Comparison of ENCODE assay signal across 18 cellular contexts in genomic region chr9:101352892-101353462, GRCh38. TPM values are rescaled to one million over a fixed set of nuclear protein-coding genes. Genes with fewer than 3 reads are reported as not detected.
A peak's percentile ranks its signal among the peaks of the same experiment; 100 is the strongest.
DNase-seq lines count a peak whose midpoint lies in the region; ATAC-seq, FAIRE-seq and TF ChIP-seq lines count a peak whose summit lies in the region.
"Had no signal": no experiment of that assay in that cellular context is flagged by ENCODE, and none has a peak within 500 bp of the region (broad histone marks: within the 10 kb centered on the region; RNA-seq: fewer than 3 reads in every experiment).

No MANE protein-coding gene starts in this region.

- H3K9me3 ChIP-seq in A549 (peaks cover 15% of the 10 kb centered on the region; the same call in 2 of the 3 replicates), IMR-90 (ENCODE audit: control insufficient read depth, insufficient read depth, low read length) (no peaks in the 10 kb centered on the region), hepatocyte (ENCODE audit: low read depth) (no peaks in the 10 kb centered on the region), small intestine (ENCODE audit: control insufficient read depth, low read depth) (no peaks in the 10 kb centered on the region)
- H3K9me3 ChIP-seq: BE2C had no signal

- H3K27me3 ChIP-seq in IMR-90 (ENCODE audit: control insufficient read depth, insufficient read depth, low read length) (no peaks in the 10 kb centered on the region; the same call in 1 of the 2 replicates), hepatocyte (no peaks in the 10 kb centered on the region), small intestine (ENCODE audit: control insufficient read depth in 2 of 2, insufficient read depth in 2 of 2, low read length in 2 of 2) (peaks cover 0 to 4% of the 10 kb centered on the region in 2 donors)
- H3K27me3 ChIP-seq: BE2C had no signal

- CTCF ChIA-PET in A549 (lab: Yijun Ruan, JAX) = no interaction called here
- CTCF ChIA-PET in IMR-90 (lab: Yijun Ruan, JAX) = no interaction called here

- no peak overlapping the region for H3K18ac ChIP-seq in IMR-90 (ENCODE audit: low read depth, low read length)

- intact Hi-C loops in IMR-90 (cut with micrococcal nuclease) = no loop called here

- H3K27ac ChIP-seq in A549 (peak overlapping the region; percentile 96 to 98), IMR-90 (ENCODE audit: insufficient read depth, low read length) (no peak overlapping the region), hepatocyte (peak overlapping the region; percentile 93), small intestine (ENCODE audit: low read depth in 1 of 2, low read length in 1 of 2) (peak overlapping the region in 1 of 2 donors; percentile 13)

- no peak overlapping the region for H3K9ac ChIP-seq in IMR-90 (ENCODE audit: low read depth, low read length)

- H4K5ac ChIP-seq in IMR-90 (ENCODE audit: low read depth, low read length) = no peak overlapping the region

- no peaks in the 10 kb centered on the region for H3K9me2 ChIP-seq in hepatocyte (replicated peaks; ENCODE audit: insufficient read depth)

- no peak overlapping the region for H3K56ac ChIP-seq in IMR-90 (ENCODE audit: extremely low read depth, insufficient read depth, low read length)

- no peak overlapping the region for H2BK20ac ChIP-seq in IMR-90 (ENCODE audit: low read depth, low read length)

- no peaks in the 10 kb centered on the region for H3K79me1 ChIP-seq in IMR-90 (ENCODE audit: low read depth in 1 of 2, low read length in 2 of 2)

- no peaks in the 10 kb centered on the region for H3K36me3 ChIP-seq in IMR-90 (ENCODE audit: control insufficient read depth, insufficient read depth, low read length)
- no peaks in the 10 kb centered on the region for H3K36me3 ChIP-seq in hepatocyte (replicated peaks; ENCODE audit: insufficient read depth, low read depth)
- H3K36me3 ChIP-seq in small intestine (ENCODE audit: control insufficient read depth in 2 of 2, insufficient read depth in 2 of 2, low read length in 2 of 2) = no peaks in the 10 kb centered on the region
- H3K36me3 ChIP-seq: BE2C had no signal

- H4K20me1 ChIP-seq in IMR-90 (ENCODE audit: insufficient read depth, low read length) = no peaks in the 10 kb centered on the region
- H4K20me1 ChIP-seq in hepatocyte (ENCODE audit: insufficient read depth, poor library complexity, severe bottlenecking) = no peaks in the 10 kb centered on the region

- no peak overlapping the region for H4K8ac ChIP-seq in IMR-90 (ENCODE audit: low read depth in 2 of 2, low read length in 2 of 2)

- H2BK15ac ChIP-seq in IMR-90 (ENCODE audit: low read depth, low read length) = no peak overlapping the region

- peak overlapping the region; percentile 57 for H2AK9ac ChIP-seq in IMR-90 (replicated peaks; ENCODE audit: low read depth, low read length, poor library complexity)

- no peak overlapping the region for H2AK5ac ChIP-seq in IMR-90 (ENCODE audit: low read depth, low read length)

- H4K91ac ChIP-seq in IMR-90 (ENCODE audit: insufficient read depth, low read depth, low read length) = no peak overlapping the region

- no peak overlapping the region for H3K4me3 ChIP-seq in A549
- H3K4me3 ChIP-seq in IMR-90 (ENCODE audit: insufficient read depth, low read depth, low read length) = no peak overlapping the region
- no peak overlapping the region for H3K4me3 ChIP-seq in hepatocyte
- H3K4me3 ChIP-seq in small intestine (ENCODE audit: low read depth in 1 of 2, low read length in 2 of 2) = no peak overlapping the region
- H3K4me3 ChIP-seq: GM12878 had no signal

- H3K4ac ChIP-seq in IMR-90 (ENCODE audit: low read depth, low read length) = no peak overlapping the region

- dilution Hi-C loops in IMR-90 (cut with HindIII; ENCODE audit: low sequenced_read_pairs, unreplicated experiment) = no loop called here

- TF ChIP-seq RAD21 in A549 (conservative IDR thresholded peaks at IDR 0.05 in 1 of 2, IDR thresholded peaks at IDR 0.05 in 1 of 2) (no peak), IMR-90 (IDR thresholded peaks at IDR 0.05; ENCODE audit: low read length) (no peak)

- TF ChIP-seq POLR2A in A549 (IDR thresholded peaks at IDR 0.05; ENCODE audit: low read length) (no peak), IMR-90 (IDR thresholded peaks at IDR 0.05; ENCODE audit: low read depth, low read length) (no peak)

- no peak for FAIRE-seq in A549 (lab: Jason Lieb, UNC)
- FAIRE-seq in small intestine (lab: Jason Lieb, UNC) = no peak
- FAIRE-seq: GM12878, H1 had no signal

- H3K4me2 ChIP-seq in A549 = no peak overlapping the region
- H3K4me2 ChIP-seq in IMR-90 (ENCODE audit: low read depth, low read length) = no peak overlapping the region
- H3K4me2 ChIP-seq in hepatocyte = no peak overlapping the region

- no peaks in the 10 kb centered on the region for H3K9me1 ChIP-seq in IMR-90 (ENCODE audit: insufficient read depth, low read length)

- H3K23ac ChIP-seq in IMR-90 (ENCODE audit: low read depth, low read length) = no peak overlapping the region

- H3K14ac ChIP-seq in IMR-90 (replicated peaks; ENCODE audit: low read depth, low read length) = no peak overlapping the region

- POLR2A ChIA-PET in A549 (lab: Yijun Ruan, JAX) (interaction anchor here (0.5 kb wide), 1 partner anchor 21 kb away, joined by 3 read pairs; no protein-coding TSS in a partner anchor), IMR-90 (lab: Charles Lee; ENCODE audit: unreplicated experiment) (no interaction called here)

- in situ Hi-C loops in IMR-90 (cut with MboI; ENCODE audit: low sequenced_read_pairs) = no loop called here

- ATAC-seq in A549 (no peak), IMR-90 (ENCODE audit: low read depth) (no peak)
- ATAC-seq: GM12878 had no signal

- no peak overlapping the region for H2BK5ac ChIP-seq in IMR-90 (ENCODE audit: low read depth, low read length, poor library complexity, severe bottlenecking)

- no peak for TF ChIP-seq CTCF in A549 (IDR thresholded peaks at IDR 0.05)
- no peak for TF ChIP-seq CTCF in IMR-90 (conservative IDR thresholded peaks at IDR 0.05; ENCODE audit: low read depth, low read length)
- no peak for TF ChIP-seq CTCF in hepatocyte (IDR thresholded peaks at IDR 0.05; ENCODE audit: poor library complexity)

- BruUV-seq in IMR-90 (replicated peaks; lab: Mats Ljungman, UMichigan) = no TSS peak

- no peak overlapping the region for H2BK120ac ChIP-seq in IMR-90 (ENCODE audit: low read depth, low read length)

- H3K4me1 ChIP-seq in A549 = peaks cover 28% of the 10 kb centered on the region
- H3K4me1 ChIP-seq in IMR-90 (ENCODE audit: control insufficient read depth, insufficient read depth, low read length) = no peaks in the 10 kb centered on the region
- peaks cover 29% of the 10 kb centered on the region for H3K4me1 ChIP-seq in hepatocyte (ENCODE audit: insufficient read depth)
- H3K4me1 ChIP-seq in small intestine (ENCODE audit: control insufficient read depth in 2 of 2, insufficient read depth in 1 of 2, low read depth in 1 of 2, low read length in 1 of 2) = peaks cover 7 to 8% of the 10 kb centered on the region in 2 donors
- H3K4me1 ChIP-seq: BE2C had no signal

- H2AFZ ChIP-seq in IMR-90 (replicated peaks; ENCODE audit: low read length, poor library complexity) = no peak overlapping the region
- no peak overlapping the region for H2AFZ ChIP-seq in hepatocyte

- no peak for TF ChIP-seq EP300 in A549 (IDR thresholded peaks at IDR 0.05)

- no peaks in the 10 kb centered on the region for H3K79me2 ChIP-seq in hepatocyte

- DNase-seq in A549 (ENCODE audit: low read depth in 1 of 2, low spot score in 1 of 2) (no peak), IMR-90 (no peak), hepatocyte (ENCODE audit: low spot score) (no peak), small intestine (peak; percentile 67), NCI-H2196 (lab: John Stamatoyannopoulos, UW; ENCODE audit: unreplicated experiment) (no peak), NCI-H1436 (lab: John Stamatoyannopoulos, UW) (no peak)
- no peak for DNase-seq in stimulated activated CD4-positive, alpha-beta T cell treated with anti-CD3 and anti-CD28 coated beads, Interleukin-12 subunit alpha, Interleukin-12 subunit beta, amount 100 ng/mL, for 4 hours
- DNase-seq: ACHN; BE2C; C1 segment of cervical spinal cord; CD4-positive, alpha-beta T cell; DMS79 treated with DMSO at 0.1 percent for 48 hours; GF-D8; H9; KBM-7 had no signal

- WGBS in A549 (ENCODE audit: missing lambda C conversion rate) = 79% methylated on average over 6 of the region's 6 CpGs
- whole genome bisulfite sequencing in IMR-90 (ENCODE audit: extremely low coverage in 2 of 2, insufficient read length in 1 of 2), 2 experiments = no CpG with 5 or more reads among the region's 6 CpGs
- WGBS in hepatocyte (ENCODE audit: low lambda C conversion rate, missing lambda C conversion rate) = 86% methylated on average over 6 of the region's 6 CpGs
- 22 to 64% (median 39%) methylated on average over 6 of the region's 6 CpGs for WGBS in small intestine, 3 donors

RNA-seq across cellular contexts. Expression of gene BAAT, which starts 31.8 kb away (rescaled TPM):
- polyA plus RNA-seq in A549 (2011; rRNA removed) (9.1 TPM in 2 replicates), A549 (2017; fragmentation: RNase III; extraction: RNeasy Plus Mini Kit Qiagen cat#74134 plus additional on column Dnase treatment) (10.1 to 13.6 TPM (median 10.9 TPM) in 3 replicates), IMR-90 (2012; rRNA removed) (not detected in 2 replicates), hepatocyte (13.8 and 19.8 TPM in 2 replicates), small intestine (under 1 TPM in 1 of 3 donors, not detected in 2; 0.04 TPM)
- polyA plus RNA-seq in A549 (2012; cell fraction: cytosol; rRNA removed) = 1.9 and 2.3 TPM in 2 replicates
- polyA plus RNA-seq in A549 (2012; cell fraction: nucleus; rRNA removed) = 2.2 and 4.3 TPM in 2 replicates
- 6.2 and 6.7 TPM in 2 replicates for polyA minus RNA-seq in A549 (2011; rRNA and poly(A)+ RNA removed)
- total RNA-seq in IMR-90 (2012; rRNA removed) (under 0.01 TPM in 1 of 2 replicates, not detected in the other), hepatocyte (41.8 and 45.2 TPM in 2 replicates)
- not detected in 2 replicates for polyA plus RNA-seq in IMR-90 (2012; cell fraction: cytosol; rRNA removed)
- 0.02 and 0.09 TPM in 2 replicates for polyA plus RNA-seq in IMR-90 (2012; cell fraction: nucleus; rRNA removed; ENCODE audit: low replicate concordance)
- total RNA-seq: A172; CD4-positive, alpha-beta T cell had no signal

RNA-seq across cellular contexts. Expression of gene MRPL50, which starts 45.4 kb away (rescaled TPM):
- polyA plus RNA-seq in A549 (2011; rRNA removed) (37.6 and 42.5 TPM in 2 replicates), A549 (2017; fragmentation: RNase III; extraction: RNeasy Plus Mini Kit Qiagen cat#74134 plus additional on column Dnase treatment) (23.7 to 24.7 TPM (median 23.9 TPM) in 3 replicates), IMR-90 (2012; rRNA removed) (6.4 and 7.5 TPM in 2 replicates), hepatocyte (23.1 and 23.7 TPM in 2 replicates), small intestine (10 to 100 TPM in 2 of 3 donors, 1 to 10 TPM in 1; 7.3 to 13.2 (median 10.1) TPM)
- polyA plus RNA-seq in A549 (2012; cell fraction: cytosol; rRNA removed) = 7.7 and 8.3 TPM in 2 replicates
- 2.0 and 3.6 TPM in 2 replicates for polyA plus RNA-seq in A549 (2012; cell fraction: nucleus; rRNA removed)
- polyA minus RNA-seq in A549 (2011; rRNA and poly(A)+ RNA removed) = 2.1 and 2.7 TPM in 2 replicates
- total RNA-seq in IMR-90 (2012; rRNA removed) (8.6 and 11.1 TPM in 2 replicates), hepatocyte (22.8 and 24.1 TPM in 2 replicates)
- 0.71 and 2.2 TPM in 2 replicates for polyA plus RNA-seq in IMR-90 (2012; cell fraction: cytosol; rRNA removed)
- 0.13 and 2.2 TPM in 2 replicates for polyA plus RNA-seq in IMR-90 (2012; cell fraction: nucleus; rRNA removed; ENCODE audit: low replicate concordance)

RNA-seq across cellular contexts. Expression of gene ZNF189, which starts 45.7 kb away (rescaled TPM):
- 13.9 and 14.0 TPM in 2 replicates for polyA plus RNA-seq in A549 (2011; rRNA removed)
- polyA plus RNA-seq in A549 (2012; cell fraction: cytosol; rRNA removed) = 1.2 and 1.3 TPM in 2 replicates
- 1.3 and 2.3 TPM in 2 replicates for polyA plus RNA-seq in A549 (2012; cell fraction: nucleus; rRNA removed)
- 8.3 to 9.6 TPM (median 8.8 TPM) in 3 replicates for polyA plus RNA-seq in A549 (2017; fragmentation: RNase III; extraction: RNeasy Plus Mini Kit Qiagen cat#74134 plus additional on column Dnase treatment)
- polyA minus RNA-seq in A549 (2011; rRNA and poly(A)+ RNA removed) = 5.4 and 6.5 TPM in 2 replicates
- 19.9 and 21.4 TPM in 2 replicates for total RNA-seq in IMR-90 (2012; rRNA removed)
- 3.7 and 5.9 TPM in 2 replicates for polyA plus RNA-seq in IMR-90 (2012; rRNA removed)
- polyA plus RNA-seq in IMR-90 (2012; cell fraction: cytosol; rRNA removed) = 0.43 and 0.67 TPM in 2 replicates
- 1.2 and 18.2 TPM in 2 replicates for polyA plus RNA-seq in IMR-90 (2012; cell fraction: nucleus; rRNA removed; ENCODE audit: low replicate concordance)
- total RNA-seq in hepatocyte = 50.0 and 60.3 TPM in 2 replicates
- 11.1 and 13.6 TPM in 2 replicates for polyA plus RNA-seq in hepatocyte
- polyA plus RNA-seq in small intestine = 10 to 100 TPM in 2 of 3 donors, 1 to 10 TPM in 1; 7.3 to 14.1 (median 11.7) TPM
